In genomic region chr19:36061367-36061766, GRCh38 we compare ENCODE assay signal across 27 cellular contexts. TPM values are rescaled to one million over a fixed set of nuclear protein-coding genes. Genes with fewer than 3 reads are reported as not detected.
A peak's percentile ranks its signal among the peaks of the same experiment; 100 is the strongest.
DNase-seq lines count a peak whose midpoint lies in the region; ATAC-seq, FAIRE-seq and TF ChIP-seq lines count a peak whose summit lies in the region.
"Had no signal": no experiment of that assay in that cellular context is flagged by ENCODE, and none has a peak within 500 bp of the region (broad histone marks: within the 10 kb centered on the region; RNA-seq: fewer than 3 reads in every experiment).

No MANE protein-coding gene starts in this region.

- H3K27ac Mint-ChIP-seq in T-helper 17 cell (no peak overlapping the region), immature natural killer cell (no peak overlapping the region)
- H3K27ac Mint-ChIP-seq: CD4-positive, alpha-beta T cell; CD8-positive, alpha-beta T cell had no signal

- peak overlapping the region; percentile 55 for H3K4me2 ChIP-seq in Karpas-422 (ENCODE audit: low read depth, low read length, poor library complexity, severe bottlenecking)
- no peak overlapping the region for H3K4me2 ChIP-seq in GM12878 (ENCODE audit: control insufficient read depth, insufficient read depth)

- WGBS in GM12878 (ENCODE audit: insufficient coverage, insufficient replicate concordance, low lambda C conversion rate, missing lambda C conversion rate), result 72% methylated on average over 2 of the region's 2 CpGs

- CTCF ChIA-PET in GM12878 (lab: Yijun Ruan, JAX), result interaction anchor here (0.6 to 2.5 kb wide), 18 partner anchors 31 to 1864 kb away, joined by 3 to 26 read pairs (median 4); partner anchors contain the start of genes POLR2I, PSENEN, TBCB and U2AF1L4

- H3K9me3 ChIP-seq in Karpas-422 (ENCODE audit: low read length) (no peaks in the 10 kb centered on the region), GM12878 (replicated peaks; ENCODE audit: control insufficient read depth, insufficient read depth, low read length) (no peaks in the 10 kb centered on the region), T-helper 17 cell (ENCODE audit: control insufficient read depth, low read length, poor library complexity, severe bottlenecking) (no peaks in the 10 kb centered on the region)
- H3K9me3 ChIP-seq: BE2C; BLaER1 treated with 17β-estradiol and CSF1 and Interleukin-3, amounts not matched to agents 10 nM and 100 nM; Caco-2 had no signal

- no peaks in the 10 kb centered on the region for H3K9me3 Mint-ChIP-seq in immature natural killer cell
- H3K9me3 Mint-ChIP-seq: CD4-positive, alpha-beta T cell; CD8-positive, alpha-beta T cell had no signal

- no peaks in the 10 kb centered on the region for H3K27me3 ChIP-seq in Karpas-422 (ENCODE audit: low read length)
- no peaks in the 10 kb centered on the region for H3K27me3 ChIP-seq in GM12878 (replicated peaks in 1 of 2; ENCODE audit: control insufficient read depth in 2 of 2, insufficient read depth in 2 of 2, low read length in 1 of 2)
- H3K27me3 ChIP-seq: BE2C; BLaER1 treated with 17β-estradiol and CSF1 and Interleukin-3, amounts not matched to agents 10 nM and 100 nM had no signal

- TF ChIP-seq RAD21 in GM12878 (IDR thresholded peaks at IDR 0.05; ENCODE audit: insufficient read depth, low read depth, low read length), result no peak

- H3K4me3 ChIP-seq in Karpas-422 (ENCODE audit: low read length), result peak overlapping the region; percentile 38
- no peak overlapping the region for H3K4me3 ChIP-seq in GM12878
- H3K4me3 ChIP-seq: BLaER1 treated with 17β-estradiol and CSF1 and Interleukin-3, amounts not matched to agents 10 nM and 100 nM had no signal

- DNase-seq in GM12891 (ENCODE audit: insufficient read length, low spot score) (no peak), Karpas-422 (peak; percentile 55), GM12878 (ENCODE audit: low read depth, low spot score) (no peak), substantia nigra (lab: John Stamatoyannopoulos, UW) (no peak), T-helper 17 cell (no peak), immature natural killer cell (no peak), DMS79 (lab: John Stamatoyannopoulos, UW) (no peak), H54 (ENCODE audit: insufficient read length, low spot score) (no peak)
- DNase-seq: 8988T; ACHN; BE2C; Caco-2; Calu3; CD4-positive, alpha-beta T cell; CD8-positive, alpha-beta T cell; DND-41; EL; GDM1 had no signal

- no peak for TF ChIP-seq CTCF in GM12878 (IDR thresholded peaks at IDR 0.05 in 2 of 3, conservative IDR thresholded peaks at IDR 0.05 in 1 of 3; ENCODE audit: control insufficient read depth in 2 of 3, extremely low read depth in 1 of 3, insufficient read depth in 1 of 3, low read depth in 3 of 3, low read length in 3 of 3)

- H3K9me2 ChIP-seq in Karpas-422 (replicated peaks; ENCODE audit: insufficient read depth, low read length), result no peaks in the 10 kb centered on the region

- no peak overlapping the region for H2AFZ ChIP-seq in Karpas-422 (ENCODE audit: low read length)
- H2AFZ ChIP-seq in GM12878 (ENCODE audit: control insufficient read depth, low read depth, low read length), result no peak overlapping the region

- ATAC-seq in GM12878, result no peak; the same call in 1 of the 3 replicates
- ATAC-seq in T-helper 17 cell, result no peak
- ATAC-seq: CD8-positive, alpha-beta T cell had no signal

- RAD21 ChIA-PET in GM12878 (lab: Charles Lee; ENCODE audit: unreplicated experiment), result interaction anchor here (0.7 to 2.1 kb wide), 9 partner anchors 47 to 112 kb away, joined by 3 to 10 read pairs (median 4); partner anchors contain the start of genes ALKBH6 and POLR2I

- H3K36me3 ChIP-seq in Karpas-422 (ENCODE audit: insufficient read depth, low read length) (peaks cover 33% of the 10 kb centered on the region), GM12878 (ENCODE audit: control insufficient read depth in 2 of 2, insufficient read depth in 2 of 2, low read length in 1 of 2) (peaks cover 16 to 17% of the 10 kb centered on the region in 2 experiments)

- H3K79me2 ChIP-seq in Karpas-422 (ENCODE audit: low read length) (peaks cover 62% of the 10 kb centered on the region), GM12878 (ENCODE audit: control insufficient read depth, insufficient read depth, low read length) (peaks cover 7% of the 10 kb centered on the region)

- H3K4me1 ChIP-seq in Karpas-422 (ENCODE audit: low read length), result peaks cover 58% of the 10 kb centered on the region
- peaks cover under 1% of the 10 kb centered on the region; the same call in 1 of the 2 replicates for H3K4me1 ChIP-seq in GM12878 (ENCODE audit: control insufficient read depth, insufficient read depth, low read length)
- H3K4me1 ChIP-seq: BE2C had no signal

- BruUV-seq in GM12878 (replicated peaks; lab: Mats Ljungman, UMichigan), result no TSS peak

- H3K4me1 Mint-ChIP-seq in T-helper 17 cell (peaks cover 6% of the 10 kb centered on the region), immature natural killer cell (peaks cover under 1% of the 10 kb centered on the region in 2 donors)

- TF ChIP-seq POLR2A in GM12891 (IDR thresholded peaks at IDR 0.05; ENCODE audit: low read depth, low read length) (no peak), GM12878 (IDR thresholded peaks at IDR 0.05; ENCODE audit: low read depth, low read length) (no peak), H54 (IDR thresholded peaks at IDR 0.05; ENCODE audit: low read depth, low read length) (no peak)

- H3K9ac ChIP-seq in Karpas-422 (ENCODE audit: low read length), result peak overlapping the region; percentile 52
- H3K9ac ChIP-seq in GM12878 (ENCODE audit: control insufficient read depth, insufficient read depth, low read length), result no peak overlapping the region

- FAIRE-seq in GM12891 (lab: Jason Lieb, UNC) (no peak), GM12878 (lab: Jason Lieb, UNC) (no peak), H54 (lab: Jason Lieb, UNC) (no peak)
- FAIRE-seq: A204.1, D721Med, GM12892, GM18507 had no signal

- H4K20me1 ChIP-seq in Karpas-422 (ENCODE audit: insufficient read depth, low read depth, low read length) (0 out of 2 replicates have a peak, but pooled peaks cover 3% of the 10 kb centered on the region), GM12878 (ENCODE audit: control insufficient read depth, insufficient read depth) (no peaks in the 10 kb centered on the region)

- H3K4me3 Mint-ChIP-seq in T-helper 17 cell (no peak overlapping the region), immature natural killer cell (no peak overlapping the region)
- H3K4me3 Mint-ChIP-seq: CD4-positive, alpha-beta T cell; CD8-positive, alpha-beta T cell had no signal

- H3K27ac ChIP-seq in Karpas-422 (ENCODE audit: low read length) (peak overlapping the region; percentile 90), GM12878 (ENCODE audit: control insufficient read depth, insufficient read depth) (no peak overlapping the region), substantia nigra (ENCODE audit: low read depth, low read length, poor library complexity, severe bottlenecking) (peak overlapping the region; percentile 77)
- H3K27ac ChIP-seq: BLaER1 treated with 17β-estradiol and CSF1 and Interleukin-3, amounts not matched to agents 10 nM and 100 nM; C4-2B had no signal

- SMC1A ChIA-PET in GM12878 (lab: Charles Lee; ENCODE audit: uncharacterized antibody, unreplicated experiment), result interaction anchor here (1.0 to 3.0 kb wide), 6 partner anchors 43 to 108 kb away, joined by 3 to 20 read pairs (median 6); partner anchors contain the start of gene POLR2I

- H3K36me3 Mint-ChIP-seq in T-helper 17 cell (ENCODE audit: low read depth) (no peaks in the 10 kb centered on the region), immature natural killer cell (no peaks in the 10 kb centered on the region)
- H3K36me3 Mint-ChIP-seq: CD8-positive, alpha-beta T cell had no signal

- TF ChIP-seq EP300 in GM12878 (IDR thresholded peaks at IDR 0.05; ENCODE audit: borderline replicate concordance in 1 of 2, control insufficient read depth in 1 of 2, low read depth in 2 of 2, low read length in 2 of 2), result no peak

- in situ Hi-C loops in GM12878 (cut with MboI), result no loop called here

- no peaks in the 10 kb centered on the region for H3K27me3 Mint-ChIP-seq in T-helper 17 cell
- H3K27me3 Mint-ChIP-seq in immature natural killer cell (ENCODE audit: low read depth in 3 of 3), result peaks cover 0 to 2% (median 2%) of the 10 kb centered on the region in 3 donors
- H3K27me3 Mint-ChIP-seq: CD4-positive, alpha-beta T cell had no signal

- POLR2A ChIA-PET in GM12878 (lab: Charles Lee), result interaction anchor here (0.6 to 1.5 kb wide), 3 partner anchors 8 to 69 kb away, joined by 3 to 10 read pairs (median 4); partner anchors contain the start of gene POLR2I

- intact Hi-C loops in GM12878 (cut with micrococcal nuclease; ENCODE audit: unreplicated experiment), result no loop called here

RNA-seq across cellular contexts. Expression of gene WDR62, which starts 6.7 kb away (rescaled TPM):
- 5.0 TPM for polyA plus RNA-seq in GM12891 (2012; ENCODE audit: low read depth, missing spikeins)
- total RNA-seq in Karpas-422 (2014; rRNA removed; shearing (Covaris generic); ENCODE audit: low replicate concordance), result 9.4 and 10.9 TPM in 2 replicates
- total RNA-seq in GM12878 (2013; cell fraction: nucleolus; rRNA removed), result 18.7 and 21.8 TPM in 2 replicates
- total RNA-seq in GM12878 (2014; rRNA removed) (12.4 and 14.2 TPM in 2 replicates), GM12878 (2014; rRNA removed; fragmentation: Illumina TruSeq; extraction: Trizol) (6.1 and 6.2 TPM in 2 replicates), GM12878 (2021) (18.1 and 20.1 TPM in 2 replicates), T-helper 17 cell (1 to 10 TPM; 2.2 to 3.8 TPM)
- 3.2 TPM for polyA plus RNA-seq in GM12878 (2011; ENCODE audit: low read depth)
- polyA plus RNA-seq in GM12878 (2011; rRNA removed) (3.4 and 7.6 TPM in 2 replicates), GM12878 (2014; fragmentation: Illumina TruSeq; extraction: Trizol) (4.6 and 7.6 TPM in 2 replicates), GM12878 (2014; fragmentation: Nextera tagmentation; extraction: Ambion mirVana) (under 1 TPM; 0.08 to 0.49 TPM), GM12878 (2014; rRNA removed) (15.3 and 19.6 TPM in 2 replicates), GM12878 (2016; fragmentation: Nextera tagmentation; extraction: Ambion mirVana) (10 to 100 TPM; 19.8 to 20.6 TPM), immature natural killer cell (under 1 TPM in 2 of 3 donors, not detected in 1; 0.12 to 0.77 TPM)
- 7.7 and 9.8 TPM in 2 replicates for polyA plus RNA-seq in GM12878 (2011; cell fraction: cytosol; rRNA removed)
- 43.0 and 67.8 TPM in 2 replicates for polyA plus RNA-seq in GM12878 (2011; cell fraction: nucleus; rRNA removed)
- polyA plus RNA-seq in GM12878 (2012), result 5.1 and 5.6 TPM in 2 replicates
- 16.0 and 18.4 TPM in 2 replicates for polyA minus RNA-seq in GM12878 (2011; rRNA and poly(A)+ RNA removed)
- polyA minus RNA-seq in GM12878 (2011; cell fraction: cytosol; rRNA and poly(A)+ RNA removed), result 6.9 and 9.5 TPM in 2 replicates
- 16.4 and 30.7 TPM in 2 replicates for polyA minus RNA-seq in GM12878 (2011; cell fraction: nucleus; rRNA and poly(A)+ RNA removed)

RNA-seq across cellular contexts. Expression of gene THAP8, which starts 7.3 kb away (rescaled TPM):
- polyA plus RNA-seq in GM12891 (2012; ENCODE audit: low read depth, missing spikeins), result 2.5 TPM
- 3.6 and 8.9 TPM in 2 replicates for total RNA-seq in Karpas-422 (2014; rRNA removed; shearing (Covaris generic); ENCODE audit: low replicate concordance)
- total RNA-seq in GM12878 (2013; cell fraction: nucleolus; rRNA removed), result 1.5 and 3.0 TPM in 2 replicates
- total RNA-seq in GM12878 (2014; rRNA removed) (1.6 and 4.4 TPM in 2 replicates), GM12878 (2014; rRNA removed; fragmentation: Illumina TruSeq; extraction: Trizol) (0.40 and 0.41 TPM in 2 replicates), GM12878 (2021) (1.7 and 2.4 TPM in 2 replicates), T-helper 17 cell (1 to 10 TPM in 1 of 2 donors, under 1 TPM in 1; 0.60 to 1.8 TPM)
- polyA plus RNA-seq in GM12878 (2011; ENCODE audit: low read depth), result 0.96 TPM
- polyA plus RNA-seq in GM12878 (2011; rRNA removed) (1.8 and 2.8 TPM in 2 replicates), GM12878 (2014; fragmentation: Illumina TruSeq; extraction: Trizol) (0.55 and 0.91 TPM in 2 replicates), GM12878 (2014; fragmentation: Nextera tagmentation; extraction: Ambion mirVana) (under 1 TPM; 0.24 to 0.35 TPM), GM12878 (2014; rRNA removed) (3.6 TPM in 2 replicates), GM12878 (2016; fragmentation: Nextera tagmentation; extraction: Ambion mirVana) (1 to 10 TPM; 4.2 TPM), immature natural killer cell (10 to 100 TPM in 2 of 3 donors, 1 to 10 TPM in 1; 3.2 to 10.7 (median 10.1) TPM)
- 3.3 and 5.6 TPM in 2 replicates for polyA plus RNA-seq in GM12878 (2011; cell fraction: cytosol; rRNA removed)
- 4.9 and 5.2 TPM in 2 replicates for polyA plus RNA-seq in GM12878 (2011; cell fraction: nucleus; rRNA removed)
- polyA plus RNA-seq in GM12878 (2012), result 2.6 and 3.9 TPM in 2 replicates
- 1.8 and 4.2 TPM in 2 replicates for polyA minus RNA-seq in GM12878 (2011; rRNA and poly(A)+ RNA removed)
- polyA minus RNA-seq in GM12878 (2011; cell fraction: cytosol; rRNA and poly(A)+ RNA removed), result 1.5 and 4.8 TPM in 2 replicates
- 2.4 and 3.1 TPM in 2 replicates for polyA minus RNA-seq in GM12878 (2011; cell fraction: nucleus; rRNA and poly(A)+ RNA removed)

RNA-seq across cellular contexts. Expression of gene CLIP3, which starts 28.7 kb away (rescaled TPM):
- polyA plus RNA-seq in GM12891 (2012; ENCODE audit: low read depth, missing spikeins), result 2.0 TPM
- 0.72 and 1.2 TPM in 2 replicates for total RNA-seq in Karpas-422 (2014; rRNA removed; shearing (Covaris generic); ENCODE audit: low replicate concordance)
- total RNA-seq in GM12878 (2013; cell fraction: nucleolus; rRNA removed), result 1.0 and 1.1 TPM in 2 replicates
- 0.34 and 1.9 TPM in 2 replicates for total RNA-seq in GM12878 (2014; rRNA removed)
- 0.14 and 0.27 TPM in 2 replicates for total RNA-seq in GM12878 (2014; rRNA removed; fragmentation: Illumina TruSeq; extraction: Trizol)
- total RNA-seq in GM12878 (2021), result 0.59 and 0.69 TPM in 2 replicates
- polyA plus RNA-seq in GM12878 (2011; ENCODE audit: low read depth), result 0.89 TPM
- 0.30 and 0.45 TPM in 2 replicates for polyA plus RNA-seq in GM12878 (2011; rRNA removed)
- 0.24 and 0.57 TPM in 2 replicates for polyA plus RNA-seq in GM12878 (2011; cell fraction: cytosol; rRNA removed)
- 2.9 and 3.7 TPM in 2 replicates for polyA plus RNA-seq in GM12878 (2011; cell fraction: nucleus; rRNA removed)
- polyA plus RNA-seq in GM12878 (2012), result 1.8 and 1.9 TPM in 2 replicates
- 0.47 and 0.86 TPM in 2 replicates for polyA plus RNA-seq in GM12878 (2014; fragmentation: Illumina TruSeq; extraction: Trizol)
- under 1 TPM in 1 of 2 experiments, not detected in 1; 0.09 TPM for polyA plus RNA-seq in GM12878 (2014; fragmentation: Nextera tagmentation; extraction: Ambion mirVana)
- polyA plus RNA-seq in GM12878 (2014; rRNA removed), result 0.27 and 0.33 TPM in 2 replicates
- polyA plus RNA-seq in GM12878 (2016; fragmentation: Nextera tagmentation; extraction: Ambion mirVana), result 1 to 10 TPM; 1.9 to 2.7 TPM
- 0.51 and 1.7 TPM in 2 replicates for polyA minus RNA-seq in GM12878 (2011; rRNA and poly(A)+ RNA removed)
- polyA minus RNA-seq in GM12878 (2011; cell fraction: cytosol; rRNA and poly(A)+ RNA removed), result not detected in 2 replicates
- polyA minus RNA-seq in GM12878 (2011; cell fraction: nucleus; rRNA and poly(A)+ RNA removed), result 1.1 and 2.3 TPM in 2 replicates
- total RNA-seq in T-helper 17 cell, result 1 to 10 TPM; 3.8 TPM
- polyA plus RNA-seq in immature natural killer cell, result under 1 TPM in 2 of 3 donors, not detected in 1; 0.07 to 0.55 TPM

RNA-seq across cellular contexts. Expression of gene ALKBH6, which starts 47.4 kb away (rescaled TPM):
- 32.2 TPM for polyA plus RNA-seq in GM12891 (2012; ENCODE audit: low read depth, missing spikeins)
- total RNA-seq in Karpas-422 (2014; rRNA removed; shearing (Covaris generic); ENCODE audit: low replicate concordance), result 11.1 and 48.4 TPM in 2 replicates
- 23.5 and 26.3 TPM in 2 replicates for total RNA-seq in GM12878 (2013; cell fraction: nucleolus; rRNA removed)
- 37.1 and 42.5 TPM in 2 replicates for total RNA-seq in GM12878 (2014; rRNA removed)
- 22.0 and 22.7 TPM in 2 replicates for total RNA-seq in GM12878 (2014; rRNA removed; fragmentation: Illumina TruSeq; extraction: Trizol)
- total RNA-seq in GM12878 (2021), result 31.4 and 32.0 TPM in 2 replicates
- polyA plus RNA-seq in GM12878 (2011; ENCODE audit: low read depth), result 32.0 TPM
- polyA plus RNA-seq in GM12878 (2011; rRNA removed), result 30.5 and 40.9 TPM in 2 replicates
- polyA plus RNA-seq in GM12878 (2011; cell fraction: cytosol; rRNA removed), result 37.2 and 50.9 TPM in 2 replicates
- 91.3 and 99.2 TPM in 2 replicates for polyA plus RNA-seq in GM12878 (2011; cell fraction: nucleus; rRNA removed)
- 37.8 and 42.7 TPM in 2 replicates for polyA plus RNA-seq in GM12878 (2012)
- 31.5 and 37.2 TPM in 2 replicates for polyA plus RNA-seq in GM12878 (2014; fragmentation: Illumina TruSeq; extraction: Trizol)
- polyA plus RNA-seq in GM12878 (2014; fragmentation: Nextera tagmentation; extraction: Ambion mirVana), result 1 to 10 TPM; 1.2 to 1.6 TPM
- 54.8 and 56.5 TPM in 2 replicates for polyA plus RNA-seq in GM12878 (2014; rRNA removed)
- polyA plus RNA-seq in GM12878 (2016; fragmentation: Nextera tagmentation; extraction: Ambion mirVana), result 10 to 100 TPM; 35.2 to 41.8 TPM
- 7.6 and 15.2 TPM in 2 replicates for polyA minus RNA-seq in GM12878 (2011; rRNA and poly(A)+ RNA removed)
- 7.6 and 9.1 TPM in 2 replicates for polyA minus RNA-seq in GM12878 (2011; cell fraction: cytosol; rRNA and poly(A)+ RNA removed)
- polyA minus RNA-seq in GM12878 (2011; cell fraction: nucleus; rRNA and poly(A)+ RNA removed), result 11.8 and 22.0 TPM in 2 replicates
- 10 to 100 TPM; 33.3 to 34.2 TPM for total RNA-seq in T-helper 17 cell
- 10 to 100 TPM; 27.2 to 34.6 (median 30.0) TPM for polyA plus RNA-seq in immature natural killer cell

RNA-seq across cellular contexts. Expression of gene OVOL3, which starts 49.6 kb away (rescaled TPM):
- 0.15 TPM for polyA plus RNA-seq in GM12891 (2012; ENCODE audit: low read depth, missing spikeins)
- total RNA-seq in Karpas-422 (2014; rRNA removed; shearing (Covaris generic); ENCODE audit: low replicate concordance), result 1.6 and 3.1 TPM in 2 replicates
- total RNA-seq in GM12878 (2013; cell fraction: nucleolus; rRNA removed), result not detected in 2 replicates
- total RNA-seq in GM12878 (2014; rRNA removed) (not detected in 2 replicates), GM12878 (2014; rRNA removed; fragmentation: Illumina TruSeq; extraction: Trizol) (not detected in 2 replicates), GM12878 (2021) (not detected in 2 replicates), T-helper 17 cell (not detected)
- not detected for polyA plus RNA-seq in GM12878 (2011; ENCODE audit: low read depth)
- polyA plus RNA-seq in GM12878 (2011; rRNA removed) (not detected in 2 replicates), GM12878 (2014; fragmentation: Illumina TruSeq; extraction: Trizol) (not detected in 2 replicates), GM12878 (2014; fragmentation: Nextera tagmentation; extraction: Ambion mirVana) (not detected), GM12878 (2014; rRNA removed) (not detected in 2 replicates), GM12878 (2016; fragmentation: Nextera tagmentation; extraction: Ambion mirVana) (under 1 TPM in 1 of 2 experiments, not detected in 1; 0.43 TPM), immature natural killer cell (not detected)
- not detected in 2 replicates for polyA plus RNA-seq in GM12878 (2011; cell fraction: cytosol; rRNA removed)
- 0.21 TPM in 1 of 2 replicates, not detected in the other for polyA plus RNA-seq in GM12878 (2011; cell fraction: nucleus; rRNA removed)
- polyA plus RNA-seq in GM12878 (2012), result not detected in 2 replicates
- not detected in 2 replicates for polyA minus RNA-seq in GM12878 (2011; rRNA and poly(A)+ RNA removed)
- not detected in 2 replicates for polyA minus RNA-seq in GM12878 (2011; cell fraction: cytosol; rRNA and poly(A)+ RNA removed)
- not detected in 2 replicates for polyA minus RNA-seq in GM12878 (2011; cell fraction: nucleus; rRNA and poly(A)+ RNA removed)
- total RNA-seq: Caco-2; Calu3; CD4-positive, alpha-beta T cell; CD8-positive, alpha-beta T cell; Daoy; G401 had no signal
- polyA plus RNA-seq: AG04450 had no signal
